Comparison of ENCODE assay signal across 29 cellular contexts in genomic region chr10:44776181-44776580, GRCh38.
"Had no signal": no experiment of that assay in that cellular context is flagged by ENCODE, and none has a peak within 500 bp of the region (broad histone marks: within the 10 kb centered on the region; RNA-seq: fewer than 3 reads in every experiment).

No MANE protein-coding gene starts in this region.

- H3K79me2 ChIP-seq: parathyroid adenoma had no signal

- H3K4me2 ChIP-seq: neural progenitor cell had no signal

- H3K4me3 ChIP-seq: neural progenitor cell, ovary, psoas muscle, right lobe of liver, sigmoid colon, suprapubic skin, testis, tibial artery, transverse colon, upper lobe of right lung, uterus had no signal

- H3K9me3 Mint-ChIP-seq: naive thymus-derived CD8-positive, alpha-beta T cell; natural killer cell treated with Interleukin-12 subunit alpha and Interleukin-12 subunit beta and Interleukin-15 and Interleukin-18, amount 100 ng/mL, for 72 hours; neural progenitor cell; stimulated activated effector memory CD8-positive, alpha-beta T cell treated with anti-CD3 and anti-CD28 coated beads, Interleukin-12 subunit alpha, Interleukin-12 subunit beta, amount 100 ng/mL, for 72 hours; stimulated activated naive B cell treated with anti-CD40 and anti-IgM and Interleukin-4, amounts not matched to agents 10 μg/mL and 1 μg/mL and 100 μg/mL, for 72 hours; stimulated activated naive CD8-positive, alpha-beta T cell treated with anti-CD3 and anti-CD28 coated beads, Interleukin-15, Interleukin-2, amounts not matched to agents 100 ng/mL and 50 ng/mL, for 24 hours; type B pancreatic cell had no signal

- H3K27ac Mint-ChIP-seq: natural killer cell treated with Interleukin-12 subunit alpha and Interleukin-12 subunit beta and Interleukin-15 and Interleukin-18, amount 100 ng/mL, for 72 hours; neural progenitor cell; progenitor cell of endocrine pancreas; stimulated activated effector memory CD8-positive, alpha-beta T cell treated with anti-CD3 and anti-CD28 coated beads, Interleukin-12 subunit alpha, Interleukin-12 subunit beta, amount 100 ng/mL, for 72 hours; stimulated activated naive B cell treated with anti-CD40 and anti-IgM and Interleukin-4, amounts not matched to agents 10 μg/mL and 1 μg/mL and 100 μg/mL, for 72 hours; stimulated activated naive CD8-positive, alpha-beta T cell treated with anti-CD3 and anti-CD28 coated beads, Interleukin-15, Interleukin-2, amounts not matched to agents 100 ng/mL and 50 ng/mL, for 24 hours; type B pancreatic cell had no signal

- H2AFZ ChIP-seq: neural progenitor cell, parathyroid adenoma had no signal

- H3K36me3 ChIP-seq: neural progenitor cell, ovary, right lobe of liver, sigmoid colon, suprapubic skin, tibial artery, transverse colon, upper lobe of right lung, uterus had no signal

- H3K9me3 ChIP-seq: ovary, psoas muscle, right lobe of liver, sigmoid colon, suprapubic skin, testis, tibial artery, transverse colon, upper lobe of right lung, uterus had no signal

- H3K9ac ChIP-seq: neural progenitor cell, parathyroid adenoma had no signal

- FAIRE-seq: small intestine had no signal

- H3K4me3 Mint-ChIP-seq: naive thymus-derived CD8-positive, alpha-beta T cell; natural killer cell treated with Interleukin-12 subunit alpha and Interleukin-12 subunit beta and Interleukin-15 and Interleukin-18, amount 100 ng/mL, for 72 hours; neural progenitor cell; stimulated activated effector memory CD8-positive, alpha-beta T cell treated with anti-CD3 and anti-CD28 coated beads, Interleukin-12 subunit alpha, Interleukin-12 subunit beta, amount 100 ng/mL, for 72 hours; stimulated activated naive B cell treated with anti-CD40 and anti-IgM and Interleukin-4, amounts not matched to agents 10 μg/mL and 1 μg/mL and 100 μg/mL, for 72 hours; stimulated activated naive CD8-positive, alpha-beta T cell treated with anti-CD3 and anti-CD28 coated beads, Interleukin-15, Interleukin-2, amounts not matched to agents 100 ng/mL and 50 ng/mL, for 24 hours; type B pancreatic cell had no signal

- H3K27me3 Mint-ChIP-seq: type B pancreatic cell had no signal

- ATAC-seq: naive thymus-derived CD8-positive, alpha-beta T cell; psoas muscle; right cardiac atrium; stimulated activated naive B cell treated with anti-CD40 and anti-IgM and Interleukin-4, amounts not matched to agents 10 μg/mL and 1 μg/mL and 100 μg/mL, for 72 hours; upper lobe of right lung had no signal

- DNase-seq: naive thymus-derived CD8-positive, alpha-beta T cell; occipital lobe; ovary; posterior cingulate gyrus; psoas muscle; right cardiac atrium; right lobe of liver; sigmoid colon; small intestine; stimulated activated CD4-positive, alpha-beta T cell treated with anti-CD3 and anti-CD28 coated beads, Interleukin-15, amount 100 ng/mL, for 24 hours; stimulated activated CD4-positive, alpha-beta T cell treated with anti-CD3 and anti-CD28 coated beads, Interleukin-2, amount 100 ng/mL, for 24 hours; stimulated activated CD4-positive, alpha-beta T cell treated with anti-CD3 and anti-CD28 coated beads, Interleukin-2, amount 100 ng/mL, for 48 hours; stimulated activated CD4-positive, alpha-beta T cell treated with anti-CD3 and anti-CD28 coated beads, Interleukin-4, amount 100 ng/mL, for 24 hours; stimulated activated naive B cell treated with anti-CD40 and anti-IgM and Interleukin-4, amounts not matched to agents 10 μg/mL and 1 μg/mL and 100 μg/mL, for 72 hours; stimulated activated naive CD4-positive, alpha-beta T cell treated with Interleukin-2 at 50 U/mL for 16 hours; substantia nigra; testis; tibial artery; transverse colon; upper lobe of right lung; uterus had no signal

- H3K27me3 ChIP-seq: neural progenitor cell, ovary, right lobe of liver, sigmoid colon, suprapubic skin, testis, tibial artery, transverse colon, uterus had no signal

- H3K4me1 Mint-ChIP-seq: naive thymus-derived CD8-positive, alpha-beta T cell; neural progenitor cell; stimulated activated effector memory CD8-positive, alpha-beta T cell treated with anti-CD3 and anti-CD28 coated beads, Interleukin-12 subunit alpha, Interleukin-12 subunit beta, amount 100 ng/mL, for 72 hours; stimulated activated naive B cell treated with anti-CD40 and anti-IgM and Interleukin-4, amounts not matched to agents 10 μg/mL and 1 μg/mL and 100 μg/mL, for 72 hours had no signal

- H3K27ac ChIP-seq: neural progenitor cell, ovary, parathyroid adenoma, psoas muscle, right lobe of liver, sigmoid colon, suprapubic skin, testis, tibial artery, transverse colon, upper lobe of right lung, uterus had no signal

- H3K4me1 ChIP-seq: parathyroid adenoma, psoas muscle, right lobe of liver, suprapubic skin, testis, transverse colon, upper lobe of right lung, uterus had no signal

- H3K36me3 Mint-ChIP-seq: naive thymus-derived CD8-positive, alpha-beta T cell; natural killer cell treated with Interleukin-12 subunit alpha and Interleukin-12 subunit beta and Interleukin-15 and Interleukin-18, amount 100 ng/mL, for 72 hours; neural progenitor cell; stimulated activated effector memory CD8-positive, alpha-beta T cell treated with anti-CD3 and anti-CD28 coated beads, Interleukin-12 subunit alpha, Interleukin-12 subunit beta, amount 100 ng/mL, for 72 hours; stimulated activated naive B cell treated with anti-CD40 and anti-IgM and Interleukin-4, amounts not matched to agents 10 μg/mL and 1 μg/mL and 100 μg/mL, for 72 hours; type B pancreatic cell had no signal
